Comparison of ENCODE assay signal across 1 cellular context in genomic region chr19:20660473-20660872, GRCh38.
TF ChIP-seq lines count a peak whose summit lies in the region.

No MANE protein-coding gene starts in this region.

TF ChIP-seq in H1, 55 proteins besides CTCF, POLR2A, EP300 and RAD21 (continued from another document):
- 0 out of 2 replicates have a peak, but pooled peaks have one; percentile 47 for TF ChIP-seq USF2 (IDR thresholded peaks at IDR 0.05; ENCODE audit: low read length)
- TF ChIP-seq SUZ12 (IDR thresholded peaks at IDR 0.05; ENCODE audit: low read length) = no peak
- TF ChIP-seq TAF1 (IDR thresholded peaks at IDR 0.05; ENCODE audit: low read depth, low read length) = no peak
- TF ChIP-seq MAX (IDR thresholded peaks at IDR 0.05) = peak; percentile 88
- TF ChIP-seq RNF2 (IDR thresholded peaks at IDR 0.05; ENCODE audit: borderline replicate concordance, low read depth, low read length, missing control alignments, poor library complexity, severe bottlenecking) = no peak
- no peak for TF ChIP-seq CREB1 (IDR thresholded peaks at IDR 0.05)
- no peak for TF ChIP-seq PHF8 (conservative IDR thresholded peaks at IDR 0.05; ENCODE audit: low read depth, low read length)
- TF ChIP-seq KDM5A (IDR thresholded peaks at IDR 0.05; ENCODE audit: low read length) = no peak
- TF ChIP-seq POU5F1 (IDR thresholded peaks at IDR 0.05; ENCODE audit: low read depth, low read length) = no peak
- TF ChIP-seq JUN (IDR thresholded peaks at IDR 0.05; ENCODE audit: low read depth, low read length) = no peak
- TF ChIP-seq JUND (IDR thresholded peaks at IDR 0.05; ENCODE audit: low read length) = no peak
- TF ChIP-seq E2F6 (IDR thresholded peaks at IDR 0.05) = peak; percentile 58; the same call in 1 of the 2 replicates
- TF ChIP-seq ZNF274 (IDR thresholded peaks at IDR 0.05; ENCODE audit: borderline replicate concordance, extremely low read depth, low read length) = no peak
- TF ChIP-seq CTBP2 (IDR thresholded peaks at IDR 0.05; ENCODE audit: borderline replicate concordance, insufficient read depth, insufficient read length, low read length) = no peak
- no peak for TF ChIP-seq BRCA1 (IDR thresholded peaks at IDR 0.05; ENCODE audit: low read depth, low read length)
- TF ChIP-seq CHD2 (IDR thresholded peaks at IDR 0.05; ENCODE audit: low read length) = no peak
- no peak for TF ChIP-seq ATF2 (IDR thresholded peaks at IDR 0.05; ENCODE audit: low read length)
- no peak for TF ChIP-seq TAF7 (optimal IDR thresholded peaks at IDR 0.05; ENCODE audit: borderline replicate concordance, low read depth, low read length)
- no peak for TF ChIP-seq NANOG (IDR thresholded peaks at IDR 0.05; ENCODE audit: insufficient read depth, low read depth, low read length, poor library complexity, severe bottlenecking)
- TF ChIP-seq CHD1 (IDR thresholded peaks at IDR 0.05; ENCODE audit: low read depth, low read length) = no peak
TF ChIP-seq in H1: peak in this region for 3.
